ENCODE assay signal across 8 cellular contexts in genomic region chr13:19782727-19783682, GRCh38. TPM values are rescaled to one million over a fixed set of nuclear protein-coding genes. Genes with fewer than 3 reads are reported as not detected.
DNase-seq lines count a peak whose midpoint lies in the region; ATAC-seq, FAIRE-seq and TF ChIP-seq lines count a peak whose summit lies in the region.
"Not testable (repeated sequence)": the region's sequence is repeated elsewhere in the genome, so short reads cannot be mapped to it uniquely, and the experiment has no call there.

Gene PSPC1 (minus strand): TSS chr13:19782945. CDS start chr13:19782757, 188 bp downstream.

- H3K4me3 Mint-ChIP-seq in natural killer cell = peak within 1 kb of the TSS; percentile 99

- peak; percentile 50 for FAIRE-seq in H54 (lab: Jason Lieb, UNC)

- TF ChIP-seq CTCF in natural killer cell (IDR thresholded peaks at IDR 0.05) = not testable (repeated sequence)

- not testable (repeated sequence) for H3K4me1 Mint-ChIP-seq in natural killer cell

- peak within 1 kb of the TSS; percentile 98 to 99 for H3K27ac Mint-ChIP-seq in natural killer cell

- not testable (repeated sequence) for H3K9me3 Mint-ChIP-seq in natural killer cell

- not testable (repeated sequence) for H3K27me3 Mint-ChIP-seq in natural killer cell (ENCODE audit: low read depth in 2 of 2)

- intact Hi-C loops in natural killer cell (cut with micrococcal nuclease) = loop anchor here (2.0 to 10.0 kb wide), 2 partner anchors 80 to 182 kb away; partner anchors contain the start of gene ZMYM5

- peak; percentile 95 for DNase-seq in EH (ENCODE audit: low read depth)
- peak; percentile 87 for DNase-seq in H54 (ENCODE audit: insufficient read length, low spot score)
- peak; percentile 88 for DNase-seq in M059J (ENCODE audit: low read depth)
- peak; percentile 85 to 89 for DNase-seq in SHP77 (lab: John Stamatoyannopoulos, UW)
- DNase-seq in activated effector memory CD4-positive, alpha-beta T cell treated with Interleukin-2 at 50 U/mL for 16 hours = peak; percentile 94
- peak; percentile 94 for DNase-seq in fibroblast of peridontal ligament (ENCODE audit: extremely low read depth)
- peak; percentile 91 for DNase-seq in natural killer cell
- DNase-seq in stimulated activated naive CD4-positive, alpha-beta T cell treated with Interleukin-2 at 50 U/mL for 16 hours (lab: John Stamatoyannopoulos, UW) = peak; percentile 91

- ATAC-seq in natural killer cell = peak; percentile 88 to 94 (median 89)

- H3K36me3 Mint-ChIP-seq in natural killer cell = not testable (repeated sequence)

- TF ChIP-seq POLR2A in H54 (IDR thresholded peaks at IDR 0.05; ENCODE audit: low read depth, low read length) = peak; percentile 91

RNA-seq across cellular contexts. Expression of gene PSPC1, which starts in this region (rescaled TPM):
- total RNA-seq in M059J (2014; rRNA removed; shearing (Covaris generic)) = 43.3 and 45.1 TPM in 2 replicates
- total RNA-seq in natural killer cell = 100 to 1,000 TPM in 2 of 3 donors, 10 to 100 TPM in 1; 94.1 to 110 (median 107) TPM

Comparison
In these comparisons a context has a peak if more than half of its experiments do, and no peak if none do; other contexts are left out.
1. Peak in every context shown above with its lines: DNase-seq and ATAC-seq.